Comparison of ENCODE assay signal across 11 cellular contexts in the genomic region with DNA sequence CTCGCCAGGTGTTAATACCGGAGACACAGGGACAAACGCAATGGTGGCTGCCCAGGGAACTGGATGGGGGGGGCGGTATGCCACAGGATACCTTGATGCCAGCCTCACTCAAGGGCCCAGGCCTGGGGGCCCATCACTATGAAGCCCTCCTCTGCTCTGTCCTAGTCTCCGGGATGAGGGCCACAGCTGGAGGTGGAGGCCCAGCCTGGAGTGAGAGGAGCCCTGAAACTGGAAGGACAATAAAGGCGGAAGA. TPM values are rescaled to one million over a fixed set of nuclear protein-coding genes. Genes with fewer than 3 reads are reported as not detected.
DNase-seq lines count a peak whose midpoint lies in the region; ATAC-seq and TF ChIP-seq lines count a peak whose summit lies in the region.
"Had no signal": no experiment of that assay in that cellular context is flagged by ENCODE, and none has a peak within 500 bp of the region (broad histone marks: within the 10 kb centered on the region; RNA-seq: fewer than 3 reads in every experiment).

No MANE protein-coding gene starts in this region.

- H3K4me3 Mint-ChIP-seq in CD4-positive, CD25-positive, alpha-beta regulatory T cell, result peak overlapping the region; percentile 37 to 73 (median 38)
- H3K4me3 Mint-ChIP-seq in HFFc6 (0 out of 2 replicates have a peak overlapping the region, but pooled peaks have one; percentile 30), MCF 10A (ENCODE audit: unreplicated experiment) (peak overlapping the region; percentile 79), nephron (peak overlapping the region; percentile 65 to 76 (median 69))

- H3K9me3 Mint-ChIP-seq in CD4-positive, CD25-positive, alpha-beta regulatory T cell, result peaks cover 0 to 8% (median 1%) of the 10 kb centered on the region in 7 donors
- H3K9me3 Mint-ChIP-seq in HFFc6 (peaks cover 4% of the 10 kb centered on the region; the same call in 1 of the 2 replicates), MCF 10A (ENCODE audit: unreplicated experiment) (no peaks in the 10 kb centered on the region), nephron (peaks cover 8% of the 10 kb centered on the region)

- H3K36me3 ChIP-seq in CD4-positive, CD25-positive, alpha-beta regulatory T cell (ENCODE audit: control insufficient read depth, insufficient read depth, low read length), result no peaks in the 10 kb centered on the region
- H3K36me3 ChIP-seq in ascending aorta, result no peaks in the 10 kb centered on the region

- intact Hi-C loops in MCF 10A (cut with micrococcal nuclease), result no loop called here
- intact Hi-C loops in ascending aorta (cut with DNase I), result no loop called here

- H3K4me1 ChIP-seq in CD4-positive, CD25-positive, alpha-beta regulatory T cell (ENCODE audit: control insufficient read depth, insufficient read depth, low read length, poor library complexity, severe bottlenecking), result peaks cover 28% of the 10 kb centered on the region
- H3K4me1 ChIP-seq in ascending aorta, result peaks cover 14 to 21% of the 10 kb centered on the region in 2 donors

- peaks cover 5% of the 10 kb centered on the region for H3K36me3 Mint-ChIP-seq in CD4-positive, CD25-positive, alpha-beta regulatory T cell
- H3K36me3 Mint-ChIP-seq in HFFc6 (ENCODE audit: low read depth) (no peaks in the 10 kb centered on the region), MCF 10A (ENCODE audit: insufficient read depth, unreplicated experiment) (no peaks in the 10 kb centered on the region), nephron (ENCODE audit: low read depth) (peaks cover 3% of the 10 kb centered on the region)

- peaks cover 11% of the 10 kb centered on the region for H3K27me3 ChIP-seq in CD4-positive, CD25-positive, alpha-beta regulatory T cell (ENCODE audit: control insufficient read depth, insufficient read depth, low read length)
- peaks cover 26% of the 10 kb centered on the region for H3K27me3 ChIP-seq in ascending aorta

- POLR2A ChIA-PET in MCF 10A (lab: Yijun Ruan, JAX), result no interaction called here

- peaks cover 0 to 28% (median 18%) of the 10 kb centered on the region in 4 donors for H3K4me1 Mint-ChIP-seq in CD4-positive, CD25-positive, alpha-beta regulatory T cell
- H3K4me1 Mint-ChIP-seq in HFFc6 (ENCODE audit: low read depth) (peaks cover 14% of the 10 kb centered on the region), MCF 10A (ENCODE audit: insufficient read depth, unreplicated experiment) (peaks cover 16% of the 10 kb centered on the region), nephron (peaks cover 10% of the 10 kb centered on the region)

- TF ChIP-seq CTCF in HFFc6 (IDR thresholded peaks at IDR 0.05), result no peak
- TF ChIP-seq CTCF in MCF 10A (IDR thresholded peaks at IDR 0.05; ENCODE audit: unreplicated experiment), result no peak
- TF ChIP-seq CTCF in nephron (IDR thresholded peaks at IDR 0.05; ENCODE audit: unreplicated experiment in 3 of 3), result no peak
- no peak for TF ChIP-seq CTCF in ascending aorta (IDR thresholded peaks at IDR 0.05)

- no peak for DNase-seq in CD4-positive, CD25-positive, alpha-beta regulatory T cell
- DNase-seq in HFFc6 (no peak), MCF 10A (ENCODE audit: unreplicated experiment) (no peak), EL (no peak), ascending aorta (ENCODE audit: low spot score in 2 of 2) (no peak)
- no peak for DNase-seq in stimulated activated CD4-positive, alpha-beta T cell treated with anti-CD3 and anti-CD28 coated beads, Interleukin-4, amount 100 ng/mL, for 24 hours

- CTCF ChIA-PET in MCF 10A (lab: Yijun Ruan, JAX), result interaction anchor here (0.6 to 2.3 kb wide), 3 partner anchors 13 to 26 kb away, joined by 3 to 8 read pairs (median 3); a partner anchor contains a TSS

- no TSS peak for BruUV-seq in MCF 10A (replicated peaks; lab: Mats Ljungman, UMichigan)

- no peak for ATAC-seq in CD4-positive, CD25-positive, alpha-beta regulatory T cell (ENCODE audit: low read depth in 2 of 2)
- ATAC-seq in GM19467 (IDR thresholded peaks at IDR 0.05; ENCODE audit: unreplicated experiment), result no peak

- no peak overlapping the region for H3K27ac ChIP-seq in CD4-positive, CD25-positive, alpha-beta regulatory T cell (ENCODE audit: insufficient read depth, low read length, poor library complexity, severe bottlenecking)
- no peak overlapping the region for H3K27ac ChIP-seq in ascending aorta
- H3K27ac ChIP-seq: esophagus muscularis mucosa, GM23248 had no signal

- H3K27ac Mint-ChIP-seq in CD4-positive, CD25-positive, alpha-beta regulatory T cell, result peak overlapping the region in 1 of 3 donors; percentile 42
- H3K27ac Mint-ChIP-seq in HFFc6 (no peak overlapping the region), MCF 10A (ENCODE audit: low read depth, unreplicated experiment) (no peak overlapping the region), nephron (no peak overlapping the region)

- peaks cover 59% of the 10 kb centered on the region for H3K27me3 Mint-ChIP-seq in CD4-positive, CD25-positive, alpha-beta regulatory T cell
- H3K27me3 Mint-ChIP-seq in HFFc6 (ENCODE audit: insufficient read depth), result peaks cover 30% of the 10 kb centered on the region
- H3K27me3 Mint-ChIP-seq in MCF 10A (ENCODE audit: insufficient read depth, unreplicated experiment), result no peaks in the 10 kb centered on the region
- H3K27me3 Mint-ChIP-seq in nephron (ENCODE audit: low read depth), result peaks cover 92% of the 10 kb centered on the region

- H3K4me3 ChIP-seq in CD4-positive, CD25-positive, alpha-beta regulatory T cell (ENCODE audit: low read depth, low read length), result peak overlapping the region; percentile 19
- H3K4me3 ChIP-seq in ascending aorta, result no peak overlapping the region

- no peaks in the 10 kb centered on the region for H3K9me3 ChIP-seq in CD4-positive, CD25-positive, alpha-beta regulatory T cell (ENCODE audit: control insufficient read depth in 2 of 2, low read length in 2 of 2)
- H3K9me3 ChIP-seq in ascending aorta, result no peaks in the 10 kb centered on the region
- H3K9me3 ChIP-seq: esophagus muscularis mucosa had no signal

RNA-seq across cellular contexts. Expression of a gene that starts 1.5 kb away (rescaled TPM):
- 0.37 TPM for total RNA-seq in CD4-positive, CD25-positive, alpha-beta regulatory T cell
- polyA plus RNA-seq in CD4-positive, CD25-positive, alpha-beta regulatory T cell, result not detected
- 1 to 10 TPM; 2.7 to 6.0 (median 3.4) TPM for total RNA-seq in HFFc6 (2021; fragmentation: NEBNext Ultra II Directional; extraction: Animal tissue kit (Norgen Biotek cat#: 25700))
- total RNA-seq in MCF 10A (2022) (6.1 TPM in 2 replicates), ascending aorta (not detected)
- total RNA-seq: esophagus muscularis mucosa had no signal
- polyA plus RNA-seq: GM23248 had no signal

RNA-seq across cellular contexts. Expression of a gene that starts 13.0 kb away (rescaled TPM):
- total RNA-seq in CD4-positive, CD25-positive, alpha-beta regulatory T cell, result not detected
- not detected for polyA plus RNA-seq in CD4-positive, CD25-positive, alpha-beta regulatory T cell
- not detected for total RNA-seq in HFFc6 (2021; fragmentation: NEBNext Ultra II Directional; extraction: Animal tissue kit (Norgen Biotek cat#: 25700))
- not detected in 2 replicates for total RNA-seq in MCF 10A (2022)
- total RNA-seq in ascending aorta, result not detected
- total RNA-seq: GM23248; T-helper 1 cell treated with Interleukin-12 subunit alpha and Interleukin-12 subunit beta and Interleukin-4 antibody, amounts not matched to agents 30 ng/mL and 1 ng/mL, for 36 hours had no signal
- polyA plus RNA-seq: GM23248 had no signal

RNA-seq across cellular contexts. Expression of a gene that starts 13.4 kb away (rescaled TPM):
- total RNA-seq in CD4-positive, CD25-positive, alpha-beta regulatory T cell, result 0.84 TPM
- 1 to 10 TPM; 5.1 to 7.5 (median 5.7) TPM for polyA plus RNA-seq in CD4-positive, CD25-positive, alpha-beta regulatory T cell
- 1 to 10 TPM; 3.3 to 4.8 (median 3.7) TPM for total RNA-seq in HFFc6 (2021; fragmentation: NEBNext Ultra II Directional; extraction: Animal tissue kit (Norgen Biotek cat#: 25700))
- total RNA-seq in MCF 10A (2022) (4.9 and 10.1 TPM in 2 replicates), ascending aorta (4.8 TPM)

RNA-seq across cellular contexts. Expression of a gene that starts 14.1 kb away (rescaled TPM):
- total RNA-seq in CD4-positive, CD25-positive, alpha-beta regulatory T cell, result 22.6 TPM
- polyA plus RNA-seq in CD4-positive, CD25-positive, alpha-beta regulatory T cell, result 10 to 100 TPM; 49.6 to 64.0 (median 56.8) TPM
- total RNA-seq in HFFc6 (2021; fragmentation: NEBNext Ultra II Directional; extraction: Animal tissue kit (Norgen Biotek cat#: 25700)), result 10 to 100 TPM; 60.0 to 75.3 (median 69.5) TPM
- total RNA-seq in MCF 10A (2022) (60.4 and 77.8 TPM in 2 replicates), ascending aorta (167 TPM)

RNA-seq across cellular contexts. Expression of a gene that starts 33.5 kb away (rescaled TPM):
- total RNA-seq in CD4-positive, CD25-positive, alpha-beta regulatory T cell, result not detected
- under 1 TPM in 1 of 4 donors, not detected in 3; 0.74 TPM for polyA plus RNA-seq in CD4-positive, CD25-positive, alpha-beta regulatory T cell
- not detected for total RNA-seq in HFFc6 (2021; fragmentation: NEBNext Ultra II Directional; extraction: Animal tissue kit (Norgen Biotek cat#: 25700))
- total RNA-seq in MCF 10A (2022) (not detected in 2 replicates), ascending aorta (0.32 TPM)
- total RNA-seq: GM23248; T-helper 1 cell treated with Interleukin-12 subunit alpha and Interleukin-12 subunit beta and Interleukin-4 antibody, amounts not matched to agents 30 ng/mL and 1 ng/mL, for 36 hours had no signal
- polyA plus RNA-seq: GM23248 had no signal
